8 cellular contexts compared by ENCODE assay signal in genomic region chrX:7147978-7148824, GRCh38. TPM values are rescaled to one million over a fixed set of nuclear protein-coding genes. Genes with fewer than 3 reads are reported as not detected.
DNase-seq lines count a peak whose midpoint lies in the region; ATAC-seq, FAIRE-seq and TF ChIP-seq lines count a peak whose summit lies in the region.

Gene PUDP (minus strand): TSS chrX:7148153. CDS start chrX:7148113, 40 bp downstream.

- DNase-seq in GM12864 (ENCODE audit: low read depth) = no peak
- peak; percentile 89 for DNase-seq in NCI-H1092 (lab: John Stamatoyannopoulos, UW)
- peak; percentile 54 for DNase-seq in SKM-1 treated with dmso at 0.1 percent for 144 hours (lab: John Stamatoyannopoulos, UW; ENCODE audit: unreplicated experiment)
- peak; percentile 46 to 94 (median 90) for DNase-seq in head of caudate nucleus
- peak; percentile 72 to 98 (median 92) for DNase-seq in pancreas

- peaks cover 17% of the 10 kb centered on the region for H3K4me1 Mint-ChIP-seq in activated naive CD8-positive, alpha-beta T cell (ENCODE audit: low read depth)

- no peak for FAIRE-seq in pancreas (lab: Jason Lieb, UNC)

- intact Hi-C loops in head of caudate nucleus (cut with DNase I) = no loop called here
- intact Hi-C loops in pancreas (cut with DNase I) = no loop called here

- peaks cover 0 to 22% (median 9%) of the 10 kb centered on the region in 3 donors for H3K4me1 ChIP-seq in pancreas
- H3K4me1 ChIP-seq in thymus (ENCODE audit: control insufficient read depth, insufficient read depth, low read length) = no peaks in the 10 kb centered on the region

- H3K9me3 ChIP-seq in pancreas = no peaks in the 10 kb centered on the region
- no peaks in the 10 kb centered on the region for H3K9me3 ChIP-seq in thymus (ENCODE audit: control insufficient read depth)

- H3K27ac Mint-ChIP-seq in activated naive CD8-positive, alpha-beta T cell = peak within 1 kb of the TSS; percentile 85

- peak; percentile 79 for ATAC-seq in HG02588 (IDR thresholded peaks at IDR 0.05; ENCODE audit: unreplicated experiment)
- ATAC-seq in pancreas = peak; percentile 89 to 94 (median 94)

- TF ChIP-seq CTCF in GM12864 (IDR thresholded peaks at IDR 0.05; ENCODE audit: low read depth, low read length, missing control alignments) (no peak), pancreas (IDR thresholded peaks at IDR 0.05) (peak in 2 of 4 donors; percentile 15 to 31)

- H3K36me3 ChIP-seq in pancreas (no peaks in the 10 kb centered on the region), thymus (ENCODE audit: control insufficient read depth, insufficient read depth) (no peaks in the 10 kb centered on the region)

- 0% methylated on average over 66 to 76 of the region's 76 CpGs for WGBS in pancreas, 2 donors
- under 1% methylated on average over 76 of the region's 76 CpGs for WGBS in thymus

- H3K27me3 ChIP-seq in pancreas (no peaks in the 10 kb centered on the region), thymus (ENCODE audit: control insufficient read depth, insufficient read depth) (no peaks in the 10 kb centered on the region)

- H3K4me3 Mint-ChIP-seq in activated naive CD8-positive, alpha-beta T cell = peak within 1 kb of the TSS; percentile 88

- H3K9me3 Mint-ChIP-seq in activated naive CD8-positive, alpha-beta T cell (ENCODE audit: low read depth) = no peaks in the 10 kb centered on the region

- no peaks in the 10 kb centered on the region for H3K36me3 Mint-ChIP-seq in activated naive CD8-positive, alpha-beta T cell

- H3K4me3 ChIP-seq in GM12864 (ENCODE audit: low read depth, low read length) = peak within 1 kb of the TSS; percentile 70
- H3K4me3 ChIP-seq in pancreas = peak within 1 kb of the TSS; percentile 67 to 92 (median 80)
- H3K4me3 ChIP-seq in thymus (ENCODE audit: low read length) = peak within 1 kb of the TSS; percentile 49

- H3K27me3 Mint-ChIP-seq in activated naive CD8-positive, alpha-beta T cell = no peaks in the 10 kb centered on the region

- H3K27ac ChIP-seq in pancreas (peak within 1 kb of the TSS; percentile 66 to 93 (median 92)), thymus (ENCODE audit: low read depth) (peak within 1 kb of the TSS; percentile 94)

RNA-seq across cellular contexts. Expression of gene PUDP, which starts in this region (rescaled TPM):
- total RNA-seq in pancreas = 10 to 100 TPM in 2 of 6 donors, 1 to 10 TPM in 4; 4.7 to 20.2 (median 8.7) TPM
- polyA plus RNA-seq in pancreas (1 to 10 TPM; 3.3 to 8.8 TPM), thymus (7.9 TPM)
